In the genomic region with DNA sequence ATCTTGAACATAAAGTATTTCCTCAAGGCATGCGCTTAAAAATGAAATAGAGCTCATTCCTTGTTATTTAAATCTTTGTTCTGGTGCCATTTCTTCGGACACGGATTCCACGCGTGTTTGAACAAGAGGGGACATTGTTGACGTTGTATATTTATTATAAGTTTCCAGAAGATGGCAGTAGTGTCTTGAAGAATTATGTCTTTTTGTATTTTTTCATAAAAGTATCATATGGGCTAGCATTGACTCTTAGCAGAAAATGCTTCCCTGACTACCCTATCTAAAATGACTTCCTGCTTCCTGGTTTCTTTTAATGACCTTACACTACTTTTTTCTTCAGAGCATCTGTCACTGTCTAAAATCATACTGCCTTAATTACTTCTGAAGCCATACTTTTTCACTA, we compare ENCODE assay signal across 10 cellular contexts. TPM values are rescaled to one million over a fixed set of nuclear protein-coding genes. Genes with fewer than 3 reads are reported as not detected.
DNase-seq lines count a peak whose midpoint lies in the region; ATAC-seq, FAIRE-seq and TF ChIP-seq lines count a peak whose summit lies in the region.
"Had no signal": no experiment of that assay in that cellular context is flagged by ENCODE, and none has a peak within 500 bp of the region (broad histone marks: within the 10 kb centered on the region; RNA-seq: fewer than 3 reads in every experiment).

No MANE protein-coding gene starts in this region.

- no peak overlapping the region for H3K4me3 ChIP-seq in RWPE2 (ENCODE audit: severe bottlenecking)

- H3K27me3 ChIP-seq in RWPE2 (ENCODE audit: insufficient read depth, poor library complexity, severe bottlenecking): no peaks in the 10 kb centered on the region

- POLR2A ChIA-PET in GM10248 (lab: Yijun Ruan, JAX): no interaction called here

- peaks cover 58% of the 10 kb centered on the region for H3K36me3 ChIP-seq in RWPE2 (ENCODE audit: low read depth)

- no peak overlapping the region for H3K27ac ChIP-seq in RWPE2 (ENCODE audit: poor library complexity, severe bottlenecking)
- H3K27ac ChIP-seq: parathyroid adenoma had no signal

- in situ Hi-C loops in Caki2 (cut with HindIII; ENCODE audit: low pct_unique_long_range_greater_than_20kb, low sequenced_read_pairs): no loop called here

- TF ChIP-seq CTCF in RWPE2 (IDR thresholded peaks at IDR 0.05; ENCODE audit: poor library complexity, severe bottlenecking) (peak; percentile 45), GM10248 (IDR thresholded peaks at IDR 0.05; ENCODE audit: control extremely low read depth, extremely low read depth, low read depth, missing control alignments) (no peak)

- CTCF ChIA-PET in GM10248 (lab: Yijun Ruan, JAX): interaction anchor here (0.7 to 6.0 kb wide), 19 partner anchors 9 to 301 kb away, joined by 3 to 44 read pairs (median 4); no protein-coding TSS in a partner anchor

- peak; percentile 20 for DNase-seq in Caki2 (ENCODE audit: low read depth)
- no peak for DNase-seq in RWPE2 (ENCODE audit: low spot score)
- peak in 1 of 2 donors; percentile 30 for DNase-seq in frontal cortex (ENCODE audit: low spot score in 2 of 2)
- DNase-seq in GM10248 (ENCODE audit: extremely low spot score): no peak
- DNase-seq in stimulated activated CD8-positive, alpha-beta memory T cell treated with anti-CD3 and anti-CD28 coated beads, Interleukin-4, amount 100 ng/mL, for 48 hours: no peak
- DNase-seq: NCI-H1048 had no signal

- FAIRE-seq in A204.1 (lab: Jason Lieb, UNC) (peak; percentile 53), frontal cortex (lab: Jason Lieb, UNC) (peak; percentile 44)

- no peaks in the 10 kb centered on the region for H3K9me3 ChIP-seq in RWPE2 (ENCODE audit: severe bottlenecking)

- no peaks in the 10 kb centered on the region for H3K4me1 ChIP-seq in RWPE2 (ENCODE audit: insufficient read depth, poor library complexity, severe bottlenecking)
- H3K4me1 ChIP-seq: parathyroid adenoma had no signal

- no peak for ATAC-seq in RWPE2 (ENCODE audit: low read depth)
- ATAC-seq in HG03175 (IDR thresholded peaks at IDR 0.05; ENCODE audit: unreplicated experiment): no peak
- no peak for ATAC-seq in GM19395 (IDR thresholded peaks at IDR 0.05; ENCODE audit: unreplicated experiment)

RNA-seq across cellular contexts. Expression of a gene that starts 20.4 kb away (rescaled TPM):
- 37.2 and 46.7 TPM in 2 replicates for total RNA-seq in Caki2 (2014; rRNA removed; shearing (Covaris generic); ENCODE audit: low replicate concordance)
- 144 TPM for total RNA-seq in frontal cortex

RNA-seq across cellular contexts. Expression of a gene that starts 50.1 kb away (rescaled TPM):
- 12.2 and 12.6 TPM in 2 replicates for total RNA-seq in Caki2 (2014; rRNA removed; shearing (Covaris generic); ENCODE audit: low replicate concordance)
- total RNA-seq in frontal cortex: 1.6 TPM
